Comparison of ENCODE assay signal across 10 cellular contexts in genomic region chr6:10316327-10316726, GRCh38.
DNase-seq lines count a peak whose midpoint lies in the region; TF ChIP-seq lines count a peak whose summit lies in the region.
"Had no signal": no experiment of that assay in that cellular context is flagged by ENCODE, and none has a peak within 500 bp of the region (broad histone marks: within the 10 kb centered on the region; RNA-seq: fewer than 3 reads in every experiment).

No MANE protein-coding gene starts in this region.

- POLR2A ChIA-PET in activated CD4-positive, alpha-beta memory T cell treated with anti-CD3 and anti-CD28 coated beads for 36 hours (lab: Charles Lee), result no interaction called here

- intact Hi-C loops in activated CD4-positive, alpha-beta memory T cell treated with anti-CD3 and anti-CD28 coated beads for 36 hours (cut with micrococcal nuclease), result no loop called here

- H3K4me3 Mint-ChIP-seq in HFFc6, result peak overlapping the region; percentile 85
- no peak overlapping the region for H3K4me3 Mint-ChIP-seq in activated CD4-positive, alpha-beta memory T cell treated with anti-CD3 and anti-CD28 coated beads for 36 hours
- H3K4me3 Mint-ChIP-seq: activated naive CD8-positive, alpha-beta T cell treated with anti-CD3 and anti-CD28 coated beads, Interleukin-2, amount 10 ng/mL, durations not matched to agents 7 days and 5 days had no signal

- 0 out of 2 replicates have a peak, but pooled peaks have one; percentile 4 for TF ChIP-seq CTCF in HFFc6 (IDR thresholded peaks at IDR 0.05)

- DNase-seq in HFFc6 (peak; percentile 96), amniotic epithelial cell (ENCODE audit: low read depth) (peak; percentile 77), globus pallidus (ENCODE audit: low spot score) (peak; percentile 91), superior temporal gyrus (ENCODE audit: extremely low spot score) (peak; percentile 76), SKM-1 (lab: John Stamatoyannopoulos, UW; ENCODE audit: unreplicated experiment) (no peak), MV-4-11 (lab: John Stamatoyannopoulos, UW) (no peak)
- no peak for DNase-seq in activated CD4-positive, alpha-beta memory T cell treated with anti-CD3 and anti-CD28 coated beads for 36 hours
- DNase-seq in stimulated activated CD4-positive, alpha-beta T cell treated with anti-CD3 and anti-CD28 coated beads, Interleukin-12 subunit alpha, Interleukin-12 subunit beta, amount 100 ng/mL, for 4 hours, result no peak
- DNase-seq: activated naive CD8-positive, alpha-beta T cell treated with anti-CD3 and anti-CD28 coated beads, Interleukin-2, amount 10 ng/mL, durations not matched to agents 7 days and 5 days; H7 had no signal

- H3K27ac Mint-ChIP-seq in HFFc6, result peak overlapping the region; percentile 89
- H3K27ac Mint-ChIP-seq in activated CD4-positive, alpha-beta memory T cell treated with anti-CD3 and anti-CD28 coated beads for 36 hours, result no peak overlapping the region
- H3K27ac Mint-ChIP-seq: activated naive CD8-positive, alpha-beta T cell treated with anti-CD3 and anti-CD28 coated beads, Interleukin-2, amount 10 ng/mL, durations not matched to agents 7 days and 5 days had no signal

- H3K27me3 Mint-ChIP-seq in HFFc6 (ENCODE audit: insufficient read depth), result no peaks in the 10 kb centered on the region; the same call in none of the 2 replicates
- peaks cover 1% of the 10 kb centered on the region for H3K27me3 Mint-ChIP-seq in activated CD4-positive, alpha-beta memory T cell treated with anti-CD3 and anti-CD28 coated beads for 36 hours
- H3K27me3 Mint-ChIP-seq: activated naive CD8-positive, alpha-beta T cell treated with anti-CD3 and anti-CD28 coated beads, Interleukin-2, amount 10 ng/mL, durations not matched to agents 7 days and 5 days had no signal

- CTCF ChIA-PET in activated CD4-positive, alpha-beta memory T cell treated with anti-CD3 and anti-CD28 coated beads for 36 hours (lab: Charles Lee), result no interaction called here

- no peaks in the 10 kb centered on the region; the same call in 1 of the 2 replicates for H3K36me3 Mint-ChIP-seq in HFFc6 (ENCODE audit: low read depth)
- no peaks in the 10 kb centered on the region for H3K36me3 Mint-ChIP-seq in activated CD4-positive, alpha-beta memory T cell treated with anti-CD3 and anti-CD28 coated beads for 36 hours
- H3K36me3 Mint-ChIP-seq: activated naive CD8-positive, alpha-beta T cell treated with anti-CD3 and anti-CD28 coated beads, Interleukin-2, amount 10 ng/mL, durations not matched to agents 7 days and 5 days had no signal

- H3K4me1 Mint-ChIP-seq in HFFc6 (ENCODE audit: low read depth), result peaks cover 49% of the 10 kb centered on the region
- no peaks in the 10 kb centered on the region for H3K4me1 Mint-ChIP-seq in activated CD4-positive, alpha-beta memory T cell treated with anti-CD3 and anti-CD28 coated beads for 36 hours (ENCODE audit: low read depth)
- H3K4me1 Mint-ChIP-seq: activated naive CD8-positive, alpha-beta T cell treated with anti-CD3 and anti-CD28 coated beads, Interleukin-2, amount 10 ng/mL, durations not matched to agents 7 days and 5 days had no signal

- H3K9me3 Mint-ChIP-seq in HFFc6, result no peaks in the 10 kb centered on the region
- H3K9me3 Mint-ChIP-seq in activated CD4-positive, alpha-beta memory T cell treated with anti-CD3 and anti-CD28 coated beads for 36 hours, result peaks cover 10% of the 10 kb centered on the region

Comparison
In these comparisons a context has a peak if more than half of its experiments do, and no peak if none do; other contexts are left out.
1. DNase-seq: peak in HFFc6 (single experiment), amniotic epithelial cell (single experiment), globus pallidus (single experiment) and superior temporal gyrus (single experiment); none in SKM-1 (single experiment), activated CD4-positive, alpha-beta memory T cell treated with anti-CD3 and anti-CD28 coated beads for 36 hours (single experiment), stimulated activated CD4-positive, alpha-beta T cell treated with anti-CD3 and anti-CD28 coated beads, Interleukin-12 subunit alpha, Interleukin-12 subunit beta, amount 100 ng/mL, for 4 hours (single experiment) and MV-4-11 (single experiment).